8 cellular contexts compared by ENCODE assay signal in genomic region chr16:787261-787966, GRCh38. TPM values are rescaled to one million over a fixed set of nuclear protein-coding genes. Genes with fewer than 3 reads are reported as not detected.
A peak's percentile ranks its signal among the peaks of the same experiment; 100 is the strongest.
DNase-seq lines count a peak whose midpoint lies in the region; ATAC-seq and TF ChIP-seq lines count a peak whose summit lies in the region.

No MANE protein-coding gene starts in this region.

- peak overlapping the region; percentile 9 for H3K27ac Mint-ChIP-seq in CD4-positive, alpha-beta T cell
- H3K27ac Mint-ChIP-seq in nephron progenitor cell = no peak overlapping the region

- TF ChIP-seq RAD21 in Ishikawa (IDR thresholded peaks at IDR 0.05; ENCODE audit: low read depth) = no peak

- peak overlapping the region; percentile 100 for H3K4me3 ChIP-seq in colonic mucosa

- H3K4me3 Mint-ChIP-seq in CD4-positive, alpha-beta T cell = peak overlapping the region; percentile 89
- peak overlapping the region; percentile 87 for H3K4me3 Mint-ChIP-seq in nephron progenitor cell

- H3K9me3 ChIP-seq in CD4-positive, alpha-beta T cell (ENCODE audit: control insufficient read depth, low read length) = no peaks in the 10 kb centered on the region
- no peaks in the 10 kb centered on the region for H3K9me3 ChIP-seq in colonic mucosa

- POLR2A ChIA-PET in CD4-positive, alpha-beta T cell (lab: Charles Lee) = interaction anchor here (1.3 to 2.0 kb wide), 5 partner anchors 20 to 97 kb away, joined by 3 to 14 read pairs (median 7); partner anchors contain the start of genes CCDC78, CIAO3 and WDR24

- no peaks in the 10 kb centered on the region for H3K27me3 Mint-ChIP-seq in CD4-positive, alpha-beta T cell
- H3K27me3 Mint-ChIP-seq in nephron progenitor cell (ENCODE audit: low read depth, poor library complexity) = no peaks in the 10 kb centered on the region

- TF ChIP-seq CTCF in CD4-positive, alpha-beta T cell (IDR thresholded peaks at IDR 0.05) = no peak
- TF ChIP-seq CTCF in colonic mucosa (IDR thresholded peaks at IDR 0.05) (no peak), nephron progenitor cell (IDR thresholded peaks at IDR 0.05) (no peak)

- no peak for TF ChIP-seq EP300 in Ishikawa (IDR thresholded peaks at IDR 0.05; ENCODE audit: borderline replicate concordance)

- peaks cover 4% of the 10 kb centered on the region for H3K36me3 ChIP-seq in colonic mucosa

- H3K27me3 ChIP-seq in CD4-positive, alpha-beta T cell (ENCODE audit: control insufficient read depth, insufficient read depth, low read length) = no peaks in the 10 kb centered on the region
- peaks cover 9% of the 10 kb centered on the region for H3K27me3 ChIP-seq in colonic mucosa

- H3K4me1 Mint-ChIP-seq in CD4-positive, alpha-beta T cell (ENCODE audit: low read depth) = no peaks in the 10 kb centered on the region
- peaks cover 3% of the 10 kb centered on the region for H3K4me1 Mint-ChIP-seq in nephron progenitor cell

- no peak overlapping the region for H3K27ac ChIP-seq in CD4-positive, alpha-beta T cell (ENCODE audit: low read depth, low read length)
- no peak overlapping the region for H3K27ac ChIP-seq in colonic mucosa

- intact Hi-C loops in CD4-positive, alpha-beta T cell (cut with DNase I, micrococcal nuclease) = no loop called here
- intact Hi-C loops in colonic mucosa (cut with DNase I) = loop anchor here (2.0 kb wide), 1 partner anchor 75 kb away; no protein-coding TSS in a partner anchor

- no peaks in the 10 kb centered on the region for H3K9me3 Mint-ChIP-seq in CD4-positive, alpha-beta T cell
- H3K9me3 Mint-ChIP-seq in nephron progenitor cell = no peaks in the 10 kb centered on the region

- H3K9ac ChIP-seq in colonic mucosa (ENCODE audit: low read depth in 2 of 2, low read length in 2 of 2) = peak overlapping the region; percentile 91 to 92

- H3K36me3 Mint-ChIP-seq in CD4-positive, alpha-beta T cell (ENCODE audit: low read depth) = peaks cover 6% of the 10 kb centered on the region
- peaks cover 8% of the 10 kb centered on the region for H3K36me3 Mint-ChIP-seq in nephron progenitor cell (ENCODE audit: low read depth)

- CTCF ChIA-PET in CD4-positive, alpha-beta T cell (lab: Charles Lee) = interaction anchor here (2.7 kb wide), 1 partner anchor 75 kb away, joined by 8 read pairs; no protein-coding TSS in a partner anchor

- no peak for ATAC-seq in CD4-positive, alpha-beta T cell (ENCODE audit: poor library complexity)
- ATAC-seq in HG03159 (IDR thresholded peaks at IDR 0.05; ENCODE audit: unreplicated experiment) = no peak

- peaks cover 15% of the 10 kb centered on the region for H3K4me1 ChIP-seq in colonic mucosa

- DNase-seq in CD4-positive, alpha-beta T cell = no peak
- DNase-seq in colonic mucosa = no peak
- no peak for DNase-seq in nephron progenitor cell
- DNase-seq in A172 (ENCODE audit: low spot score) = no peak
- DNase-seq in stimulated activated naive CD4-positive, alpha-beta T cell treated with Interleukin-2 at 50 U/mL for 16 hours (lab: John Stamatoyannopoulos, UW) = no peak
- DNase-seq in NCI-H2196 (lab: John Stamatoyannopoulos, UW; ENCODE audit: unreplicated experiment) = no peak

TF ChIP-seq in Ishikawa, 13 proteins besides CTCF, POLR2A, EP300 and RAD21:
- TF ChIP-seq TEAD4 (IDR thresholded peaks at IDR 0.05) (no peak), CREB1 (IDR thresholded peaks at IDR 0.05; ENCODE audit: low read depth) (no peak), USF1 (IDR thresholded peaks at IDR 0.05) (no peak), MAX (IDR thresholded peaks at IDR 0.05) (peak; percentile 49; the same call in 1 of the 2 replicates), YY1 (IDR thresholded peaks at IDR 0.05; ENCODE audit: low read depth) (no peak), TAF1 (IDR thresholded peaks at IDR 0.05; ENCODE audit: low read depth) (no peak), CEBPB (IDR thresholded peaks at IDR 0.05) (no peak), ZBTB7A (IDR thresholded peaks at IDR 0.05; ENCODE audit: low read depth) (0 out of 2 replicates have a peak, but pooled peaks have one; percentile 22), NFIC (IDR thresholded peaks at IDR 0.05) (no peak), TCF12 (IDR thresholded peaks at IDR 0.05; ENCODE audit: low read depth) (no peak), EGR1 (IDR thresholded peaks at IDR 0.05) (no peak)
- TF ChIP-seq, protein P1, sequence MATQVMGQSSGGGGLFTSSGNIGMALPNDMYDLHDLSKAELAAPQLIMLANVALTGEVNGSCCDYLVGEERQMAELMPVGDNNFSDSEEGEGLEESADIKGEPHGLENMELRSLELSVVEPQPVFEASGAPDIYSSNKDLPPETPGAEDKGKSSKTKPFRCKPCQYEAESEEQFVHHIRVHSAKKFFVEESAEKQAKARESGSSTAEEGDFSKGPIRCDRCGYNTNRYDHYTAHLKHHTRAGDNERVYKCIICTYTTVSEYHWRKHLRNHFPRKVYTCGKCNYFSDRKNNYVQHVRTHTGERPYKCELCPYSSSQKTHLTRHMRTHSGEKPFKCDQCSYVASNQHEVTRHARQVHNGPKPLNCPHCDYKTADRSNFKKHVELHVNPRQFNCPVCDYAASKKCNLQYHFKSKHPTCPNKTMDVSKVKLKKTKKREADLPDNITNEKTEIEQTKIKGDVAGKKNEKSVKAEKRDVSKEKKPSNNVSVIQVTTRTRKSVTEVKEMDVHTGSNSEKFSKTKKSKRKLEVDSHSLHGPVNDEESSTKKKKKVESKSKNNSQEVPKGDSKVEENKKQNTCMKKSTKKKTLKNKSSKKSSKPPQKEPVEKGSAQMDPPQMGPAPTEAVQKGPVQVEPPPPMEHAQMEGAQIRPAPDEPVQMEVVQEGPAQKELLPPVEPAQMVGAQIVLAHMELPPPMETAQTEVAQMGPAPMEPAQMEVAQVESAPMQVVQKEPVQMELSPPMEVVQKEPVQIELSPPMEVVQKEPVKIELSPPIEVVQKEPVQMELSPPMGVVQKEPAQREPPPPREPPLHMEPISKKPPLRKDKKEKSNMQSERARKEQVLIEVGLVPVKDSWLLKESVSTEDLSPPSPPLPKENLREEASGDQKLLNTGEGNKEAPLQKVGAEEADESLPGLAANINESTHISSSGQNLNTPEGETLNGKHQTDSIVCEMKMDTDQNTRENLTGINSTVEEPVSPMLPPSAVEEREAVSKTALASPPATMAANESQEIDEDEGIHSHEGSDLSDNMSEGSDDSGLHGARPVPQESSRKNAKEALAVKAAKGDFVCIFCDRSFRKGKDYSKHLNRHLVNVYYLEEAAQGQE (IDR thresholded peaks at IDR 0.05; ENCODE audit: low read depth) = no peak

RNA-seq across cellular contexts. Expression of gene RPUSD1, which starts 0.8 kb away (rescaled TPM):
- 10 to 100 TPM; 12.8 to 15.0 TPM for total RNA-seq in CD4-positive, alpha-beta T cell
- total RNA-seq in colonic mucosa = 10 to 100 TPM; 17.3 to 35.6 TPM
- 58.3 and 70.0 TPM in 2 replicates for total RNA-seq in A172 (2014; rRNA removed; shearing (Covaris generic))

RNA-seq across cellular contexts. Expression of gene CHTF18, which starts 1.0 kb away (rescaled TPM):
- 10 to 100 TPM; 30.7 to 31.1 TPM for total RNA-seq in CD4-positive, alpha-beta T cell
- 100 to 1,000 TPM in 1 of 2 donors, 10 to 100 TPM in 1; 16.5 to 111 TPM for total RNA-seq in colonic mucosa
- total RNA-seq in A172 (2014; rRNA removed; shearing (Covaris generic)) = 36.9 and 44.2 TPM in 2 replicates

RNA-seq across cellular contexts. Expression of gene GNG13, which starts 13.1 kb away (rescaled TPM):
- not detected for total RNA-seq in CD4-positive, alpha-beta T cell
- total RNA-seq in colonic mucosa = under 1 TPM in 1 of 2 donors, not detected in 1; 0.24 TPM
- total RNA-seq in A172 (2014; rRNA removed; shearing (Covaris generic)) = not detected in 2 replicates

RNA-seq across cellular contexts. Expression of gene MSLN, which starts 26.9 kb away (rescaled TPM):
- not detected for total RNA-seq in CD4-positive, alpha-beta T cell
- 1 to 10 TPM; 1.4 to 1.8 TPM for total RNA-seq in colonic mucosa
- 6.5 and 7.6 TPM in 2 replicates for total RNA-seq in A172 (2014; rRNA removed; shearing (Covaris generic))

RNA-seq across cellular contexts. Expression of gene CIAO3, which starts 46.6 kb away (rescaled TPM):
- 10 to 100 TPM; 33.3 to 38.2 TPM for total RNA-seq in CD4-positive, alpha-beta T cell
- total RNA-seq in colonic mucosa = 10 to 100 TPM; 29.2 to 62.1 TPM
- total RNA-seq in A172 (2014; rRNA removed; shearing (Covaris generic)) = 45.1 and 47.5 TPM in 2 replicates
